Comparison of ENCODE assay signal across 15 cellular contexts in genomic region chr3:47715928-47716327, GRCh38.
DNase-seq lines count a peak whose midpoint lies in the region; ATAC-seq lines count a peak whose summit lies in the region.
"Had no signal": no experiment of that assay in that cellular context is flagged by ENCODE, and none has a peak within 500 bp of the region (broad histone marks: within the 10 kb centered on the region; RNA-seq: fewer than 3 reads in every experiment).

No MANE protein-coding gene starts in this region.

- no peak for DNase-seq in CD4-positive, CD25-positive, alpha-beta regulatory T cell
- DNase-seq in HS-27A (ENCODE audit: low read depth): peak; percentile 51
- DNase-seq in astrocyte of the hippocampus (ENCODE audit: low read depth, low spot score): peak; percentile 27
- DNase-seq in hepatic stellate cell (ENCODE audit: low spot score): peak; percentile 17
- no peak for DNase-seq in ureter (ENCODE audit: low spot score)
- DNase-seq in NCI-H1417 (lab: John Stamatoyannopoulos, UW): no peak
- DNase-seq: activated T-cell treated with anti-CD3 and anti-CD28 coated beads for 4 hours; dorsolateral prefrontal cortex; NCI-H526; stimulated activated CD4-positive, alpha-beta T cell treated with anti-CD3 and anti-CD28 coated beads, Interleukin-2, amount 100 ng/mL, for 24 hours; T-helper 2 cell had no signal

- H3K27ac Mint-ChIP-seq in CD4-positive, CD25-positive, alpha-beta regulatory T cell: peak overlapping the region in 2 of 3 donors; percentile 0 to 45

- no peaks in the 10 kb centered on the region for H3K4me1 ChIP-seq in CD4-positive, CD25-positive, alpha-beta regulatory T cell (ENCODE audit: control insufficient read depth, insufficient read depth, low read length, poor library complexity, severe bottlenecking)
- H3K4me1 ChIP-seq: suprapubic skin had no signal

- H3K27me3 Mint-ChIP-seq in CD4-positive, CD25-positive, alpha-beta regulatory T cell: no peaks in the 10 kb centered on the region

- no peaks in the 10 kb centered on the region for H3K27me3 ChIP-seq in CD4-positive, CD25-positive, alpha-beta regulatory T cell (ENCODE audit: control insufficient read depth, insufficient read depth, low read length)
- H3K27me3 ChIP-seq: dorsolateral prefrontal cortex, suprapubic skin had no signal

- peaks cover 69% of the 10 kb centered on the region for H3K36me3 ChIP-seq in CD4-positive, CD25-positive, alpha-beta regulatory T cell (ENCODE audit: control insufficient read depth, insufficient read depth, low read length)

- no peaks in the 10 kb centered on the region for H3K9me3 ChIP-seq in CD4-positive, CD25-positive, alpha-beta regulatory T cell (ENCODE audit: control insufficient read depth in 2 of 2, low read length in 2 of 2)
- H3K9me3 ChIP-seq: suprapubic skin had no signal

- no peaks in the 10 kb centered on the region for H3K9me3 Mint-ChIP-seq in CD4-positive, CD25-positive, alpha-beta regulatory T cell
- H3K9me3 Mint-ChIP-seq: nephron had no signal

- no peak overlapping the region for H3K4me3 Mint-ChIP-seq in CD4-positive, CD25-positive, alpha-beta regulatory T cell
- H3K4me3 Mint-ChIP-seq: nephron had no signal

- no peak overlapping the region for H3K4me3 ChIP-seq in CD4-positive, CD25-positive, alpha-beta regulatory T cell (ENCODE audit: low read depth, low read length)
- H3K4me3 ChIP-seq: dorsolateral prefrontal cortex, suprapubic skin had no signal

- H3K36me3 Mint-ChIP-seq in CD4-positive, CD25-positive, alpha-beta regulatory T cell: peaks cover 28% of the 10 kb centered on the region

- ATAC-seq in CD4-positive, CD25-positive, alpha-beta regulatory T cell (ENCODE audit: low read depth in 2 of 2): no peak
- ATAC-seq in GM19455 (IDR thresholded peaks at IDR 0.05; ENCODE audit: unreplicated experiment): no peak
- ATAC-seq in GM19397 (IDR thresholded peaks at IDR 0.05; ENCODE audit: unreplicated experiment): no peak

- peaks cover 0 to 9% (median 3%) of the 10 kb centered on the region in 4 donors for H3K4me1 Mint-ChIP-seq in CD4-positive, CD25-positive, alpha-beta regulatory T cell
- H3K4me1 Mint-ChIP-seq: nephron had no signal

- no peak overlapping the region for H3K27ac ChIP-seq in CD4-positive, CD25-positive, alpha-beta regulatory T cell (ENCODE audit: insufficient read depth, low read length, poor library complexity, severe bottlenecking)
- H3K27ac ChIP-seq: dorsolateral prefrontal cortex, suprapubic skin had no signal

Comparison
In these comparisons a context has a peak if more than half of its experiments do, and no peak if none do; other contexts are left out.
1. DNase-seq: peak in HS-27A (single experiment), astrocyte of the hippocampus (single experiment) and hepatic stellate cell (single experiment); none in CD4-positive, CD25-positive, alpha-beta regulatory T cell (0 of 3), ureter (single experiment) and NCI-H1417 (0 of 3).